10 cellular contexts compared by ENCODE assay signal in the genomic region with DNA sequence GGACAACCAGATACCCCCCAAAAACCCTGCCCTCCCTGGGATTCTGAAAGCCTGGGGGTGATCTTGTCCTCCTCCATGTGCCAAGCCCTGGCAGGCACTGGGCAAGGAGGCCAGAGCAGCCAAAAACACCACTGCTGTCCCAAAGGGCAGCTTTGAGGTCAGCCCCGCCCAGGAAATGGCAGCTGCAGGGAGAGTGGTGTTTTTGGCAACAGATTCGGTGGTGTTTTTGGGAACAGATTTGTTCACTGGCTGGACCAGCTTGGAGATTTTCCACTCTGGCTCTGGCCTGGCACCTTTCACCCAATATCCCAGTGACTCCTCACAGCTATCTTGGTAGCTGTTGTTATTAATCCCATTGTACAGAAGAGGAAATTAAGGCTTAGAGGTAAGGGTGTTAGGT. TPM values are rescaled to one million over a fixed set of nuclear protein-coding genes. Genes with fewer than 3 reads are reported as not detected.
DNase-seq lines count a peak whose midpoint lies in the region; ATAC-seq and TF ChIP-seq lines count a peak whose summit lies in the region.
"Had no signal": no experiment of that assay in that cellular context is flagged by ENCODE, and none has a peak within 500 bp of the region (broad histone marks: within the 10 kb centered on the region; RNA-seq: fewer than 3 reads in every experiment).

No MANE protein-coding gene starts in this region.

- no peaks in the 10 kb centered on the region for H3K9me3 ChIP-seq in DND-41 (ENCODE audit: insufficient read depth, low read length, severe bottlenecking)
- H3K9me3 ChIP-seq in body of pancreas: no peaks in the 10 kb centered on the region

- H3K79me2 ChIP-seq in DND-41 (ENCODE audit: insufficient read depth, low read length): peaks cover 73% of the 10 kb centered on the region

- ATAC-seq in DND-41 (ENCODE audit: insufficient read depth, low read depth): no peak
- ATAC-seq in left lobe of liver: peak; percentile 33
- no peak for ATAC-seq in body of pancreas
- no peak for ATAC-seq in foreskin keratinocyte
- no peak for ATAC-seq in GM21367 (IDR thresholded peaks at IDR 0.05; ENCODE audit: unreplicated experiment)

- TF ChIP-seq POLR2A in body of pancreas (IDR thresholded peaks at IDR 0.05): no peak

- DNase-seq in DND-41: no peak
- peak; percentile 20 for DNase-seq in HCEC 1CT
- no peak for DNase-seq in left lobe of liver (ENCODE audit: low spot score)
- DNase-seq in NCI-H2227 treated with DMSO at 0.1 percent for 48 hours (lab: John Stamatoyannopoulos, UW): no peak
- no peak for DNase-seq in body of pancreas
- no peak for DNase-seq in foreskin keratinocyte
- DNase-seq: effector CD4-positive, alpha-beta T cell; NCI-H1092 treated with DMSO at 0.1 percent for 48 hours had no signal

- H3K4me3 ChIP-seq in DND-41 (ENCODE audit: low read depth in 1 of 2, low read length in 2 of 2) (no peak overlapping the region), body of pancreas (no peak overlapping the region)

- H2AFZ ChIP-seq in DND-41 (ENCODE audit: low read depth, low read length): no peak overlapping the region

- no peaks in the 10 kb centered on the region for H3K4me1 ChIP-seq in DND-41 (ENCODE audit: insufficient read depth, low read length)
- H3K4me1 ChIP-seq in body of pancreas: no peaks in the 10 kb centered on the region
- H3K4me1 ChIP-seq in foreskin keratinocyte: peaks cover 10% of the 10 kb centered on the region

- intact Hi-C loops in body of pancreas (cut with DNase I): no loop called here

- H3K36me3 ChIP-seq in DND-41 (ENCODE audit: insufficient read depth, low read length) (peaks cover 89% of the 10 kb centered on the region), body of pancreas (replicated peaks in 1 of 2; ENCODE audit: insufficient read depth in 1 of 2, low read depth in 2 of 2) (no peaks in the 10 kb centered on the region)

- TF ChIP-seq CTCF in DND-41 (IDR thresholded peaks at IDR 0.05; ENCODE audit: borderline replicate concordance, extremely low read depth, low read length, poor library complexity, severe bottlenecking) (no peak), VCaP (conservative IDR thresholded peaks at IDR 0.05) (no peak), body of pancreas (IDR thresholded peaks at IDR 0.05) (no peak), foreskin keratinocyte (conservative IDR thresholded peaks at IDR 0.05) (no peak)

- 61 to 68% methylated on average over 2 of the region's 2 CpGs for WGBS in body of pancreas, 2 donors

- H3K27ac ChIP-seq in DND-41 (ENCODE audit: low read length): peak overlapping the region; percentile 47; the same call in 1 of the 2 replicates
- peak overlapping the region; percentile 23; the same call in 1 of the 2 replicates for H3K27ac ChIP-seq in VCaP
- no peak overlapping the region for H3K27ac ChIP-seq in body of pancreas
- no peak overlapping the region for H3K27ac ChIP-seq in foreskin keratinocyte

- peaks cover 96% of the 10 kb centered on the region for H4K20me1 ChIP-seq in DND-41 (ENCODE audit: insufficient read depth, low read length)

- no peak overlapping the region for H3K9ac ChIP-seq in DND-41 (ENCODE audit: low read depth, low read length)

- H3K27me3 ChIP-seq in DND-41 (ENCODE audit: insufficient read depth, low read length, poor library complexity): no peaks in the 10 kb centered on the region
- H3K27me3 ChIP-seq in body of pancreas: no peaks in the 10 kb centered on the region
- H3K27me3 ChIP-seq in foreskin keratinocyte: no peaks in the 10 kb centered on the region

- no peak overlapping the region for H3K4me2 ChIP-seq in DND-41 (ENCODE audit: insufficient read depth, low read length)

RNA-seq across cellular contexts. Expression of a gene that starts 34.7 kb away (rescaled TPM):
- total RNA-seq in left lobe of liver (0.33 TPM), body of pancreas (1 to 10 TPM; 1.3 to 4.2 TPM), foreskin keratinocyte (30.5 and 38.9 TPM in 2 replicates)
- polyA plus RNA-seq in foreskin keratinocyte: 7.3 and 10.7 TPM in 2 replicates

RNA-seq across cellular contexts. Expression of a gene that starts 54.8 kb away (rescaled TPM):
- total RNA-seq in left lobe of liver (15.3 TPM), body of pancreas (10 to 100 TPM in 1 of 2 donors, 1 to 10 TPM in 1; 9.6 to 15.2 TPM), foreskin keratinocyte (47.4 and 68.3 TPM in 2 replicates)
- polyA plus RNA-seq in foreskin keratinocyte: 114 and 133 TPM in 2 replicates

Comparison
In these comparisons a context has a peak if more than half of its experiments do, and no peak if none do; other contexts are left out.
1. H3K27ac ChIP-seq: peak in DND-41 (single experiment) and VCaP (single experiment); none in body of pancreas (0 of 4) and foreskin keratinocyte (single experiment).